27 cellular contexts compared by ENCODE assay signal in the genomic region with DNA sequence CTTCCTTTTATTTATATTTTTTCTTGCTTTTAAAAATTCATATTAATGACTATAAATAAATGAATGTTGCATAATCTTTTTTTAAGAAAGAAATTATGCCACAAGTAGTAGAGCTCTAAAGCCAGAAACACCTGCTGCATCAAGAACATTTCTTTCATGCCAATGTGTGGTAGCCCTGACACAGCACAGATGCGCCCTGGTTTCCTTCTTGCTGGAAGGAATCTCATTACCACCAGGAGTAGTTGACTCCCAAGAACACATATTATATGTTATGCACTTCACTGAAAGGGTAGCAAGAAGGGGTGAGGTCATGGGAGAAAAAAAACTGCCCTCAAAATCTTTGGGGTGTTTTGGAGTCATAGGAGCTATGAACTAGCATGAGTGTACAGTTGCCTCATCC.
"Had no signal": no experiment of that assay in that cellular context is flagged by ENCODE, and none has a peak within 500 bp of the region (broad histone marks: within the 10 kb centered on the region; RNA-seq: fewer than 3 reads in every experiment).

No MANE protein-coding gene starts in this region.

- H2AFZ ChIP-seq: neural progenitor cell had no signal

- H3K36me3 ChIP-seq: left ventricle myocardium inferior, neural progenitor cell, neutrophil, ovary, prostate gland, spleen, suprapubic skin, thoracic aorta, tibial artery, upper lobe of right lung had no signal

- H3K4me1 ChIP-seq: neural progenitor cell, prostate gland, upper lobe of right lung had no signal

- H3K27me3 ChIP-seq: neural progenitor cell, neutrophil, ovary, spleen, suprapubic skin, tibial artery, upper lobe of right lung had no signal

- H3K9ac ChIP-seq: neural progenitor cell had no signal

- H3K4me3 ChIP-seq: left ventricle myocardium inferior, lung, mucosa of descending colon, neural progenitor cell, ovary, prostate gland, spleen, suprapubic skin, thoracic aorta, tibial artery, upper lobe of right lung had no signal

- H3K27ac ChIP-seq: left ventricle myocardium inferior, neural progenitor cell, neutrophil, ovary, prostate gland, spleen, suprapubic skin, thoracic aorta, upper lobe of right lung had no signal

- H3K9me3 ChIP-seq: left ventricle myocardium inferior, mucosa of descending colon, neutrophil, ovary, prostate gland, spleen, suprapubic skin, thoracic aorta, tibial artery, upper lobe of right lung had no signal

- H3K4me2 ChIP-seq: neural progenitor cell had no signal

- DNase-seq: head of caudate nucleus; hippocampal formation; kidney; left ventricle myocardium inferior; midbrain; mucosa of descending colon; naive B cell; natural killer cell; nephron progenitor cell; occipital lobe; ovary; posterior cingulate gyrus; retina; right cardiac atrium; small intestine; spleen; stimulated activated CD4-positive, alpha-beta T cell treated with anti-CD3 and anti-CD28 coated beads, Interleukin-4, amount 100 ng/mL, for 24 hours; stimulated activated naive CD4-positive, alpha-beta T cell; tibial artery; trophoblast cell; upper lobe of right lung had no signal
